ENCODE assay signal across 3 cellular contexts in genomic region chr3:115156255-115156654, GRCh38.
TF ChIP-seq lines count a peak whose summit lies in the region.

No MANE protein-coding gene starts in this region.

TF ChIP-seq in SK-N-SH treated with all-trans-retinoic acid at 6 μM for 48 hours, 23 proteins besides CTCF, POLR2A, EP300 and RAD21:
- TF ChIP-seq ESRRG (CRISPR knock-in tag; IDR thresholded peaks at IDR 0.05) = no peak
- TF ChIP-seq SNAI2 (CRISPR knock-in tag; IDR thresholded peaks at IDR 0.05) = 0 out of 2 replicates have a peak, but pooled peaks have one; percentile 71
- no peak for TF ChIP-seq OSR1 (CRISPR knock-in tag; IDR thresholded peaks at IDR 0.05)
- TF ChIP-seq, protein P1, sequence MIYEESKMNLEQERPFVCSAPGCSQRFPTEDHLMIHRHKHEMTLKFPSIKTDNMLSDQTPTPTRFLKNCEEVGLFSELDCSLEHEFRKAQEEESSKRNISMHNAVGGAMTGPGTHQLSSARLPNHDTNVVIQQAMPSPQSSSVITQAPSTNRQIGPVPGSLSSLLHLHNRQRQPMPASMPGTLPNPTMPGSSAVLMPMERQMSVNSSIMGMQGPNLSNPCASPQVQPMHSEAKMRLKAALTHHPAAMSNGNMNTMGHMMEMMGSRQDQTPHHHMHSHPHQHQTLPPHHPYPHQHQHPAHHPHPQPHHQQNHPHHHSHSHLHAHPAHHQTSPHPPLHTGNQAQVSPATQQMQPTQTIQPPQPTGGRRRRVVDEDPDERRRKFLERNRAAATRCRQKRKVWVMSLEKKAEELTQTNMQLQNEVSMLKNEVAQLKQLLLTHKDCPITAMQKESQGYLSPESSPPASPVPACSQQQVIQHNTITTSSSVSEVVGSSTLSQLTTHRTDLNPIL (CRISPR knock-in tag; IDR thresholded peaks at IDR 0.05; ENCODE audit: low read depth) = no peak
- no peak for TF ChIP-seq CSDC2 (CRISPR knock-in tag; IDR thresholded peaks at IDR 0.05)
- TF ChIP-seq GLIS3 (CRISPR knock-in tag; IDR thresholded peaks at IDR 0.05) = no peak
- no peak for TF ChIP-seq PPARA (CRISPR knock-in tag; IDR thresholded peaks at IDR 0.05; ENCODE audit: borderline replicate concordance)

TF ChIP-seq in SK-N-SH, 30 proteins besides CTCF, POLR2A, EP300 and RAD21:
- TF ChIP-seq, protein P2, sequence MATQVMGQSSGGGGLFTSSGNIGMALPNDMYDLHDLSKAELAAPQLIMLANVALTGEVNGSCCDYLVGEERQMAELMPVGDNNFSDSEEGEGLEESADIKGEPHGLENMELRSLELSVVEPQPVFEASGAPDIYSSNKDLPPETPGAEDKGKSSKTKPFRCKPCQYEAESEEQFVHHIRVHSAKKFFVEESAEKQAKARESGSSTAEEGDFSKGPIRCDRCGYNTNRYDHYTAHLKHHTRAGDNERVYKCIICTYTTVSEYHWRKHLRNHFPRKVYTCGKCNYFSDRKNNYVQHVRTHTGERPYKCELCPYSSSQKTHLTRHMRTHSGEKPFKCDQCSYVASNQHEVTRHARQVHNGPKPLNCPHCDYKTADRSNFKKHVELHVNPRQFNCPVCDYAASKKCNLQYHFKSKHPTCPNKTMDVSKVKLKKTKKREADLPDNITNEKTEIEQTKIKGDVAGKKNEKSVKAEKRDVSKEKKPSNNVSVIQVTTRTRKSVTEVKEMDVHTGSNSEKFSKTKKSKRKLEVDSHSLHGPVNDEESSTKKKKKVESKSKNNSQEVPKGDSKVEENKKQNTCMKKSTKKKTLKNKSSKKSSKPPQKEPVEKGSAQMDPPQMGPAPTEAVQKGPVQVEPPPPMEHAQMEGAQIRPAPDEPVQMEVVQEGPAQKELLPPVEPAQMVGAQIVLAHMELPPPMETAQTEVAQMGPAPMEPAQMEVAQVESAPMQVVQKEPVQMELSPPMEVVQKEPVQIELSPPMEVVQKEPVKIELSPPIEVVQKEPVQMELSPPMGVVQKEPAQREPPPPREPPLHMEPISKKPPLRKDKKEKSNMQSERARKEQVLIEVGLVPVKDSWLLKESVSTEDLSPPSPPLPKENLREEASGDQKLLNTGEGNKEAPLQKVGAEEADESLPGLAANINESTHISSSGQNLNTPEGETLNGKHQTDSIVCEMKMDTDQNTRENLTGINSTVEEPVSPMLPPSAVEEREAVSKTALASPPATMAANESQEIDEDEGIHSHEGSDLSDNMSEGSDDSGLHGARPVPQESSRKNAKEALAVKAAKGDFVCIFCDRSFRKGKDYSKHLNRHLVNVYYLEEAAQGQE (IDR thresholded peaks at IDR 0.05; ENCODE audit: low read depth, low read length) = no peak
- TF ChIP-seq IRF3 (IDR thresholded peaks at IDR 0.05; ENCODE audit: low read depth, low read length) = no peak
- TF ChIP-seq TCF12 (IDR thresholded peaks at IDR 0.05) = no peak
- TF ChIP-seq MAX (IDR thresholded peaks at IDR 0.05; ENCODE audit: low read depth) = no peak
- no peak for TF ChIP-seq MEF2A (IDR thresholded peaks at IDR 0.05; ENCODE audit: borderline replicate concordance, low read depth)
- no peak for TF ChIP-seq SIN3A (IDR thresholded peaks at IDR 0.05; ENCODE audit: borderline replicate concordance, low read depth, low read length)
- no peak for TF ChIP-seq POLR2AphosphoS5 (IDR thresholded peaks at IDR 0.05; ENCODE audit: low read depth, low read length)
- TF ChIP-seq JUND (IDR thresholded peaks at IDR 0.05) = no peak
- TF ChIP-seq GABPA (IDR thresholded peaks at IDR 0.05; ENCODE audit: low read depth) = no peak
- TF ChIP-seq, protein P3, sequence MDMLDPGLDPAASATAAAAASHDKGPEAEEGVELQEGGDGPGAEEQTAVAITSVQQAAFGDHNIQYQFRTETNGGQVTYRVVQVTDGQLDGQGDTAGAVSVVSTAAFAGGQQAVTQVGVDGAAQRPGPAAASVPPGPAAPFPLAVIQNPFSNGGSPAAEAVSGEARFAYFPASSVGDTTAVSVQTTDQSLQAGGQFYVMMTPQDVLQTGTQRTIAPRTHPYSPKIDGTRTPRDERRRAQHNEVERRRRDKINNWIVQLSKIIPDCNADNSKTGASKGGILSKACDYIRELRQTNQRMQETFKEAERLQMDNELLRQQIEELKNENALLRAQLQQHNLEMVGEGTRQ (IDR thresholded peaks at IDR 0.05; ENCODE audit: borderline replicate concordance, low read depth, low read length) = no peak
TF ChIP-seq in SK-N-SH: peak in this region for 0.

TF ChIP-seq in endothelial cell of umbilical vein, 7 proteins besides CTCF, POLR2A, EP300 and RAD21:
- TF ChIP-seq MAX (IDR thresholded peaks at IDR 0.05; ENCODE audit: insufficient read depth, insufficient read length) (no peak), GATA2 (IDR thresholded peaks at IDR 0.05; ENCODE audit: insufficient read depth, insufficient read length, low read depth, low read length) (no peak), EZH2 (IDR thresholded peaks at IDR 0.05; ENCODE audit: borderline replicate concordance, low read depth, low read length, severe bottlenecking) (no peak), POLR2AphosphoS5 (IDR thresholded peaks at IDR 0.05; ENCODE audit: insufficient read depth, low read depth, low read length) (no peak), MYC (IDR thresholded peaks at IDR 0.05; ENCODE audit: low read depth, low read length) (no peak), FOS (IDR thresholded peaks at IDR 0.05; ENCODE audit: borderline replicate concordance, insufficient read depth, low read length) (no peak), JUN (IDR thresholded peaks at IDR 0.05; ENCODE audit: borderline replicate concordance, insufficient read depth, insufficient read length, low read depth) (no peak)
